24 cellular contexts compared by ENCODE assay signal in genomic region chr2:145047554-145047953, GRCh38.
"Had no signal": no experiment of that assay in that cellular context is flagged by ENCODE, and none has a peak within 500 bp of the region (broad histone marks: within the 10 kb centered on the region; RNA-seq: fewer than 3 reads in every experiment).

No MANE protein-coding gene starts in this region.

- H3K4me3 ChIP-seq: colonic mucosa, coronary artery, dorsolateral prefrontal cortex, esophagus muscularis mucosa, esophagus squamous epithelium, gastrocnemius medialis, gastroesophageal sphincter, heart left ventricle, heart right ventricle, hepatocyte had no signal

- H3K4me1 ChIP-seq: colonic mucosa, foreskin keratinocyte, gastrocnemius medialis, heart left ventricle, heart right ventricle had no signal

- H3K27ac ChIP-seq: colonic mucosa, coronary artery, dorsolateral prefrontal cortex, epithelial cell of prostate, esophagus muscularis mucosa, esophagus squamous epithelium, foreskin keratinocyte, gastrocnemius medialis, gastroesophageal sphincter, heart left ventricle, heart right ventricle, hepatocyte had no signal

- DNase-seq: colonic mucosa; cortex of kidney; dermis blood vessel endothelial cell; dorsolateral prefrontal cortex; effector CD4-positive, alpha-beta T cell; effector CD8-positive, alpha-beta T cell; effector memory CD4-positive, alpha-beta T cell; effector memory CD8-positive, alpha-beta T cell; endodermal cell; erythroblast; esophagus squamous epithelium; foreskin fibroblast; foreskin keratinocyte; foreskin melanocyte; gastrocnemius medialis; glutamatergic neuron; head of caudate nucleus; heart left ventricle; heart right ventricle had no signal

- H3K9me3 ChIP-seq: colonic mucosa, esophagus muscularis mucosa, esophagus squamous epithelium, gastrocnemius medialis, gastroesophageal sphincter, heart left ventricle, heart right ventricle had no signal

- H3K36me3 ChIP-seq: colonic mucosa, esophagus muscularis mucosa, esophagus squamous epithelium, gastrocnemius medialis, gastroesophageal sphincter, heart left ventricle, heart right ventricle had no signal

- H3K27me3 ChIP-seq: colonic mucosa, dorsolateral prefrontal cortex, esophagus muscularis mucosa, esophagus squamous epithelium, foreskin keratinocyte, gastrocnemius medialis, gastroesophageal sphincter, heart left ventricle, heart right ventricle, hepatocyte had no signal
